11 cellular contexts compared by ENCODE assay signal in the genomic region with DNA sequence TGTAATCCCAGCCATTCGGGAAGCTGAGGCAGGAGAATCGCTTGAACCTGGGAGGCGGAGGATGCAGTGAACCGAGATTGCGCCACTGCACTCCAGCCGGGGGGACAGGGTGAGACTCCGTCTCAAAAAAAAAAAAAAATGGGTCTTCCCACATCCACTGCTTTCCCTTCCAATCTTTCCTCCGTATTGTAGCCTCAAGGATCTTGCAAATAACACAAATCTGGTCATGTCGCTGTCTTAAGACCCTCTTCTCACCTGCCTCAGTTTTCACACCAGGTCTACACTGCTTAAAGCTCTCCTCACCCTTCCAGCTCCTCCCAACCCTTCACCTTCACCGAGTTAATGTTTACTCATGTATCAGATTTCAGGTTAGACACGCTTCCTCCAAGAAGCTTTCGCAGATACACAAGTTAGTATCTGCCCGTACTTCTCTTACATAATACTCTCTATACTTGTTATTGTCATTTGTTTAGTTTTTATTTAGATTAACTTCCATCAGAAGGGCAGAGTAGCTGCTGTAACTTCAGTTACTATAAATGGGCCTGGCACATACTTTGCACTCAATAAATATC. TPM values are rescaled to one million over a fixed set of nuclear protein-coding genes. Genes with fewer than 3 reads are reported as not detected.
DNase-seq lines count a peak whose midpoint lies in the region; ATAC-seq and TF ChIP-seq lines count a peak whose summit lies in the region.
"Had no signal": no experiment of that assay in that cellular context is flagged by ENCODE, and none has a peak within 500 bp of the region (broad histone marks: within the 10 kb centered on the region; RNA-seq: fewer than 3 reads in every experiment).

No MANE protein-coding gene starts in this region.

- no peak for TF ChIP-seq POLR2A in testis (IDR thresholded peaks at IDR 0.05)

- H3K4me3 Mint-ChIP-seq in activated T-helper 17 cell treated with anti-CD3 and anti-CD28 coated beads, Interleukin-2, amount 50 U/mL, for 72 hours = no peak overlapping the region
- H3K4me3 Mint-ChIP-seq: CD14-positive monocyte, IgD-negative memory B cell had no signal

- no peak overlapping the region for H3K27ac Mint-ChIP-seq in activated T-helper 17 cell treated with anti-CD3 and anti-CD28 coated beads, Interleukin-2, amount 50 U/mL, for 72 hours
- H3K27ac Mint-ChIP-seq: IgD-negative memory B cell had no signal

- no peaks in the 10 kb centered on the region for H3K9me3 Mint-ChIP-seq in activated T-helper 17 cell treated with anti-CD3 and anti-CD28 coated beads, Interleukin-2, amount 50 U/mL, for 72 hours
- H3K9me3 Mint-ChIP-seq: CD14-positive monocyte, IgD-negative memory B cell had no signal

- no peaks in the 10 kb centered on the region for H3K27me3 Mint-ChIP-seq in activated T-helper 17 cell treated with anti-CD3 and anti-CD28 coated beads, Interleukin-2, amount 50 U/mL, for 72 hours
- H3K27me3 Mint-ChIP-seq: IgD-negative memory B cell had no signal

- no peaks in the 10 kb centered on the region for H3K9me3 ChIP-seq in SJSA1 (replicated peaks)
- H3K9me3 ChIP-seq in iPS-18c (ENCODE audit: control insufficient read depth, insufficient read depth, low read length) = no peaks in the 10 kb centered on the region
- H3K9me3 ChIP-seq in testis = no peaks in the 10 kb centered on the region

- TF ChIP-seq CTCF in testis (IDR thresholded peaks at IDR 0.05) = no peak

- intact Hi-C loops in testis (cut with DNase I; ENCODE audit: low total_unique reads) = no loop called here

- no peaks in the 10 kb centered on the region for H3K36me3 Mint-ChIP-seq in activated T-helper 17 cell treated with anti-CD3 and anti-CD28 coated beads, Interleukin-2, amount 50 U/mL, for 72 hours (ENCODE audit: low read depth)
- H3K36me3 Mint-ChIP-seq: CD14-positive monocyte, IgD-negative memory B cell had no signal

- H3K4me1 ChIP-seq in SJSA1 (replicated peaks) (peaks cover 8% of the 10 kb centered on the region), testis (peaks cover 2% of the 10 kb centered on the region)

- 50 to 59% methylated on average over 13 of the region's 13 CpGs for WGBS in testis, 2 donors

- H3K4me1 Mint-ChIP-seq in activated T-helper 17 cell treated with anti-CD3 and anti-CD28 coated beads, Interleukin-2, amount 50 U/mL, for 72 hours = no peaks in the 10 kb centered on the region

- H3K27ac ChIP-seq in SJSA1 (no peak overlapping the region), testis (no peak overlapping the region)

- ATAC-seq in GM19023 (IDR thresholded peaks at IDR 0.05; ENCODE audit: unreplicated experiment) = no peak
- no peak for ATAC-seq in activated T-helper 17 cell treated with anti-CD3 and anti-CD28 coated beads, Interleukin-2, amount 50 U/mL, for 72 hours (replicated peaks)
- no peak for ATAC-seq in HG03025 (IDR thresholded peaks at IDR 0.05; ENCODE audit: low FRiP score, unreplicated experiment)

- H3K4me3 ChIP-seq in SJSA1 (peak overlapping the region; percentile 83), iPS-18c (ENCODE audit: insufficient read depth, low read depth, low read length) (peak overlapping the region; percentile 96; the same call in 1 of the 2 replicates), testis (peak overlapping the region; percentile 85 to 89)

- DNase-seq in NCI-H2107 treated with DMSO at 0.1 percent for 48 hours (lab: John Stamatoyannopoulos, UW; ENCODE audit: unreplicated experiment) = peak; percentile 26
- DNase-seq in NCI-H2107 (lab: John Stamatoyannopoulos, UW) = no peak
- DNase-seq in SJSA1 (ENCODE audit: low read depth in 1 of 2, low spot score in 2 of 2) = no peak
- no peak for DNase-seq in testis
- DNase-seq: activated CD8-positive, alpha-beta memory T cell treated with anti-CD3 and anti-CD28 coated beads for 24 hours had no signal

- no peaks in the 10 kb centered on the region for H3K27me3 ChIP-seq in SJSA1 (replicated peaks)
- H3K27me3 ChIP-seq in testis = no peaks in the 10 kb centered on the region

- peaks cover 37% of the 10 kb centered on the region for H3K36me3 ChIP-seq in SJSA1
- H3K36me3 ChIP-seq in testis (ENCODE audit: low read depth, missing control alignments) = no peaks in the 10 kb centered on the region

RNA-seq across cellular contexts. Expression of gene IER3IP1, which starts 1.5 kb away (rescaled TPM):
- 43.1 and 45.3 TPM in 2 replicates for total RNA-seq in SJSA1 (2014; rRNA removed; shearing (Covaris generic))
- 10 to 100 TPM; 12.3 to 14.2 TPM for total RNA-seq in testis
- polyA plus RNA-seq in testis (ENCODE audit: insufficient read depth, low read depth, low replicate concordance) = 15.9 TPM
- total RNA-seq in activated T-helper 17 cell treated with anti-CD3 and anti-CD28 coated beads, Interleukin-2, amount 50 U/mL, for 72 hours = 10 to 100 TPM in 1 of 2 donors, 1 to 10 TPM in 1; 7.5 to 11.2 TPM

RNA-seq across cellular contexts. Expression of gene HDHD2, which starts 24.3 kb away (rescaled TPM):
- total RNA-seq in SJSA1 (2014; rRNA removed; shearing (Covaris generic)) = 14.3 and 17.4 TPM in 2 replicates
- total RNA-seq in testis = 10 to 100 TPM; 39.8 to 40.4 TPM
- 32.3 TPM for polyA plus RNA-seq in testis (ENCODE audit: insufficient read depth, low read depth, low replicate concordance)
- total RNA-seq in activated T-helper 17 cell treated with anti-CD3 and anti-CD28 coated beads, Interleukin-2, amount 50 U/mL, for 72 hours = 10 to 100 TPM; 24.5 to 33.5 TPM
